Comparison of ENCODE assay signal across 21 cellular contexts in the genomic region with DNA sequence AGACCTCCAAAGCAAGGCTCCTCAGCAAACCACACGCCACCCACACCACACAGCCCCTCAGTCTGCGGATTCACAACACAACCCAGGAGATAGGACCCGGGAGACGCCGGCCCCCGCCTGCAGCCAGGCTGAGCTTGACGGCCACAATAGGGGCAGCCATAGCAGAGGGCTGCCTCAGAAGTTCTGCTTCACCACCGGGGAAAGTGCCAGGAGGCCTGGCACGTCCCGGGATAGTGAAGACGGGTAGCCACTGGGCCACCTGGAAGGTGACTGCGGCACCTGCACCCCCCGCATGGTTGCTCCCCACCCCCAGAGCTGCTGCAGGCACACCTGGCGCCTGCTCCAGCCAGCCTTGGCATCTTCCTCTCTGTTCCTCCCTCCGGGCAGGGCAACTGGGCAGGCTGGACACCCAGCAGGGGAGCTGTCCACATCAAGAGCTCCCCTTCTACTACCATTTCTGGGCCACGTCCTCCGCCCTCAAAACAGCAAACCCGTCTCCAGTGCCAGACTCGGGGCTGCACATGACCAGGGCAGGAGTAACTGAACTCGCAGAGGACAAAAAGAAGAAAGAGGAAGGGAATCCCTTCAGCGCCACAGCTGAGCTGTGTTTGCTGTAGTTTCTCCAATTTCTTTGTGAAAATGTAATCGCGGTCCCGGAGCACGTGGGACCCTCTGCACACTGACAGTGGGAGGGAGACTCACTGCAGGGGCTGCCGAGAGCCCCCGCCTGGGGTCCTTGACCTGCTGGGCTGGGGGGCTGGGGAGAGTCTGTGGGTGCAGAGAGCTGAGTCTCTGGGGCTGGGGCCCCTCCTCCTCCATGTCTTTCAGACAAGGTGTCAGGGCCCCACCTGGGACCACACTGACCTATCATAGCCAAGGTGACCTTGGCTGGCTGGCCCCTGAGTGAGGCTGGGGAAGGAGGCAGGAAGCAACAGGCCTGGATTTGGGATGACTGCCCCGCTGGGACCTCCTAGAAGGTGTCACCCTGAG.
"Had no signal": no experiment of that assay in that cellular context is flagged by ENCODE, and none has a peak within 500 bp of the region (broad histone marks: within the 10 kb centered on the region; RNA-seq: fewer than 3 reads in every experiment).

No MANE protein-coding gene starts in this region.

- H3K27ac ChIP-seq: coronary artery, epithelial cell of prostate, heart left ventricle, lower lobe of right lung, thyroid gland had no signal

- DNase-seq: activated CD4-positive, alpha-beta T cell treated with anti-CD3 and anti-CD28 coated beads for 4 hours; activated CD8-positive, alpha-beta T cell treated with anti-CD3 and anti-CD28 coated beads for 36 hours; activated naive CD8-positive, alpha-beta T cell treated with anti-CD3 and anti-CD28 coated beads for 36 hours; activated T-cell treated with anti-CD3 and anti-CD28 coated beads, Interleukin-2, amount 50 U/mL, for 1 hour; amniotic stem cell; cerebellar nuclear complex; lower lobe of right lung; mesendoderm; naive B cell; retina; stimulated activated CD4-positive, alpha-beta T cell treated with anti-CD3 and anti-CD28 coated beads, Interleukin-12 subunit alpha, Interleukin-12 subunit beta, amount 100 ng/mL, for 4 hours; stimulated activated CD4-positive, alpha-beta T cell treated with anti-CD3 and anti-CD28 coated beads, Interleukin-4, amount 100 ng/mL, for 4 hours; substantia nigra; T-helper 1 cell; thyroid gland had no signal

- H3K27ac Mint-ChIP-seq: activated CD8-positive, alpha-beta T cell treated with anti-CD3 and anti-CD28 coated beads for 36 hours; activated naive CD8-positive, alpha-beta T cell treated with anti-CD3 and anti-CD28 coated beads for 36 hours; activated T-helper 17 cell treated with anti-CD3 and anti-CD28 coated beads, Interleukin-2, amount 50 U/mL, for 72 hours; progenitor cell of endocrine pancreas; stimulated activated naive CD8-positive, alpha-beta T cell treated with anti-CD3 and anti-CD28 coated beads, Interleukin-15, Interleukin-2, amounts not matched to agents 100 ng/mL and 50 ng/mL, for 24 hours had no signal

- H3K27me3 ChIP-seq: thyroid gland had no signal

- H3K4me1 Mint-ChIP-seq: activated naive CD8-positive, alpha-beta T cell treated with anti-CD3 and anti-CD28 coated beads for 36 hours; activated T-helper 17 cell treated with anti-CD3 and anti-CD28 coated beads, Interleukin-2, amount 50 U/mL, for 72 hours; naive B cell had no signal

- H3K9me3 ChIP-seq: thyroid gland had no signal

- H3K36me3 Mint-ChIP-seq: activated naive CD8-positive, alpha-beta T cell treated with anti-CD3 and anti-CD28 coated beads for 36 hours had no signal

- H3K4me3 Mint-ChIP-seq: activated CD8-positive, alpha-beta T cell treated with anti-CD3 and anti-CD28 coated beads for 36 hours; activated naive CD8-positive, alpha-beta T cell treated with anti-CD3 and anti-CD28 coated beads for 36 hours; activated T-helper 17 cell treated with anti-CD3 and anti-CD28 coated beads, Interleukin-2, amount 50 U/mL, for 72 hours; naive B cell; stimulated activated naive CD8-positive, alpha-beta T cell treated with anti-CD3 and anti-CD28 coated beads, Interleukin-15, Interleukin-2, amounts not matched to agents 100 ng/mL and 50 ng/mL, for 24 hours had no signal

- H3K4me1 ChIP-seq: lower lobe of right lung, thyroid gland had no signal
